In the genomic region with DNA sequence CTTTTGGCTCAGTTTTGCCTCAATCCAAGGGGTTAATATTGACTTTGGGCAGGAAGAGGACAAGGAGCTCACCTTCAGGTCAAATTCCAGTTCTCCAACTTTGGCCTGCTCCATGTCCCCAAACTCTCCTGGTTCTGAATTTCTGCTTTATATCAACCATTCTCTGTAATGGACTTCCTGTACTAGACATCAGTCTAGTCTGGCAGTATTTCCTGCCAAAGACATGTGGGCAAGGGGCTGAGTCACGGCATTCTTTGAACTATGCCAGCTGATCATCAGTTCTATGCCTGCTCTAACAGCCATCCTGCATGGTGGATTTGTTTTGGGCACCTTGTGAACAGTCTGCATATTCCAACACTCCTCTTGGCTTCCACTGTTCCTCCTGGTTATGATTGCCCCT, we compare ENCODE assay signal across 8 cellular contexts.
DNase-seq lines count a peak whose midpoint lies in the region; ATAC-seq and TF ChIP-seq lines count a peak whose summit lies in the region.

No MANE protein-coding gene starts in this region.

- H2AK5ac ChIP-seq in H9 (ENCODE audit: insufficient read length, low read length) = no peak overlapping the region

- intact Hi-C loops in spleen (cut with DNase I; ENCODE audit: low total_unique reads) (no loop called here), CD14-positive monocyte (cut with micrococcal nuclease) (no loop called here)

- H2BK120ac ChIP-seq in H9 (ENCODE audit: low read depth, low read length, poor library complexity, severe bottlenecking) = no peak overlapping the region

- H3K9me3 Mint-ChIP-seq in H9 (peaks cover 0 to 4% of the 10 kb centered on the region in 2 experiments; a peak in 1 of 5 replicates), CD14-positive monocyte (peaks cover 0 to 4% (median 0%) of the 10 kb centered on the region in 7 donors)

- H3K79me1 ChIP-seq in H9 (ENCODE audit: insufficient read depth, low read depth, low read length, poor library complexity, severe bottlenecking) = peaks cover 3% of the 10 kb centered on the region

- H3K23me2 ChIP-seq in H9 (ENCODE audit: insufficient read length, low read depth, low read length, poor library complexity, severe bottlenecking) = no peaks in the 10 kb centered on the region

- no peak overlapping the region for H3K23ac ChIP-seq in H9 (ENCODE audit: insufficient read length, low read depth, low read length)

- peak overlapping the region; percentile 15 for H3K4me3 Mint-ChIP-seq in T-helper 17 cell
- H3K4me3 Mint-ChIP-seq in H9 = no peak overlapping the region
- no peak overlapping the region for H3K4me3 Mint-ChIP-seq in CD14-positive monocyte

- no peak overlapping the region for H3K18ac ChIP-seq in H9 (ENCODE audit: insufficient read length, low read depth, low read length)

- H3K9me3 ChIP-seq in T-helper 17 cell (ENCODE audit: control insufficient read depth, low read length, poor library complexity, severe bottlenecking) (no peaks in the 10 kb centered on the region), spleen (no peaks in the 10 kb centered on the region), H9 (ENCODE audit: control insufficient read depth, low read depth, low read length) (no peaks in the 10 kb centered on the region)

- ATAC-seq in GM18508 (IDR thresholded peaks at IDR 0.05; ENCODE audit: insufficient read depth, unreplicated experiment) = peak; percentile 42
- peak; percentile 77 for ATAC-seq in T-helper 17 cell
- no peak for ATAC-seq in GM21737 (IDR thresholded peaks at IDR 0.05; ENCODE audit: unreplicated experiment)

- peaks cover 2% of the 10 kb centered on the region; the same call in 1 of the 2 replicates for H3K79me2 ChIP-seq in H9 (ENCODE audit: insufficient read depth, low read length)

- no peak overlapping the region for H3K4me3 ChIP-seq in brain microvascular endothelial cell (ENCODE audit: low read depth, low read length)
- no peak overlapping the region for H3K4me3 ChIP-seq in spleen

- 8 to 20% (median 10%) methylated on average over 1 of the region's 1 CpG for WGBS in spleen, 5 donors
- WGBS in H9 (ENCODE audit: extremely low coverage, insufficient read length, low lambda C conversion rate) = no CpG with 5 or more reads among the region's 1 CpG

- H3K27ac ChIP-seq in brain microvascular endothelial cell = no peak overlapping the region
- peak overlapping the region in 3 of 8 donors; percentile 4 to 49 (median 30) for H3K27ac ChIP-seq in spleen
- no peak overlapping the region for H3K27ac ChIP-seq in H9 (ENCODE audit: insufficient read length, low read depth, low read length)

- no peak overlapping the region for H2BK5ac ChIP-seq in H9 (ENCODE audit: insufficient read length, low read length)

- no peaks in the 10 kb centered on the region for H3K27me3 ChIP-seq in brain microvascular endothelial cell (replicated peaks)
- H3K27me3 ChIP-seq in spleen (replicated peaks in 1 of 7) = no peaks in the 10 kb centered on the region
- no peaks in the 10 kb centered on the region for H3K27me3 ChIP-seq in H9 (ENCODE audit: insufficient read depth, low read length)

- H3K4me1 Mint-ChIP-seq in T-helper 17 cell (peaks cover 24% of the 10 kb centered on the region), H9 (0 out of 4 replicates have a peak, but pooled peaks cover 0 to under 1% of the 10 kb centered on the region in 2 experiments), CD14-positive monocyte (peaks cover 8% of the 10 kb centered on the region)

- no peak overlapping the region for H3K4me2 ChIP-seq in H9 (ENCODE audit: insufficient read depth, insufficient read length, low read length)

- H3K36me3 ChIP-seq in brain microvascular endothelial cell (replicated peaks) (no peaks in the 10 kb centered on the region), spleen (no peaks in the 10 kb centered on the region)

- in situ Hi-C loops in brain microvascular endothelial cell (cut with HindIII; ENCODE audit: low pct_ligation_motif_present, low sequenced_read_pairs) = no loop called here

- no peak overlapping the region for H2BK15ac ChIP-seq in H9 (ENCODE audit: low read depth, low read length)

- no peak overlapping the region for H3K4ac ChIP-seq in H9 (ENCODE audit: low read depth, low read length)

- no peak for TF ChIP-seq CTCF in brain microvascular endothelial cell (IDR thresholded peaks at IDR 0.05; ENCODE audit: low read depth, low read length, missing control alignments)
- no peak for TF ChIP-seq CTCF in spleen (IDR thresholded peaks at IDR 0.05 in 8 of 11, conservative IDR thresholded peaks at IDR 0.05 in 3 of 11)
- TF ChIP-seq CTCF in H9 (conservative IDR thresholded peaks at IDR 0.05) = no peak
- TF ChIP-seq CTCF in CD14-positive monocyte (IDR thresholded peaks at IDR 0.05) = no peak

- no peak overlapping the region for H2BK12ac ChIP-seq in H9 (ENCODE audit: insufficient read length, low read depth, low read length)

- no peak overlapping the region for H2BK20ac ChIP-seq in H9 (ENCODE audit: low read depth, low read length, poor library complexity, severe bottlenecking)

- no peaks in the 10 kb centered on the region for H3K27me3 Mint-ChIP-seq in T-helper 17 cell
- no peaks in the 10 kb centered on the region for H3K27me3 Mint-ChIP-seq in H9 (ENCODE audit: low read depth)
- no peaks in the 10 kb centered on the region for H3K27me3 Mint-ChIP-seq in CD14-positive monocyte (ENCODE audit: low read depth in 3 of 3)

- no peak for TF ChIP-seq POLR2A in spleen (IDR thresholded peaks at IDR 0.05)

- H4K91ac ChIP-seq in H9 (ENCODE audit: insufficient read length, low read depth, low read length) = no peak overlapping the region

- H3K4me1 ChIP-seq in spleen = peaks cover 20 to 49% (median 31%) of the 10 kb centered on the region in 6 donors
- H3K4me1 ChIP-seq in H9 (ENCODE audit: insufficient read depth, low read length) = no peaks in the 10 kb centered on the region; the same call in 1 of the 2 replicates

- no peak overlapping the region for H3T11ph ChIP-seq in H9 (ENCODE audit: low read length)

- H2AFZ ChIP-seq in H9 (ENCODE audit: low read length) = no peak overlapping the region

- H3K36me3 Mint-ChIP-seq in T-helper 17 cell (ENCODE audit: low read depth) = no peaks in the 10 kb centered on the region
- peaks cover 0 to 6% (median 0%) of the 10 kb centered on the region in 3 experiments; a peak in 2 of 7 replicates for H3K36me3 Mint-ChIP-seq in H9 (ENCODE audit: insufficient read depth in 1 of 3, low read depth in 3 of 3)
- H3K36me3 Mint-ChIP-seq in CD14-positive monocyte = peaks cover 0 to 6% of the 10 kb centered on the region in 2 donors

- H3K27ac Mint-ChIP-seq in T-helper 17 cell (no peak overlapping the region), H9 (no peak overlapping the region), CD14-positive monocyte (peak overlapping the region in 2 of 7 donors; percentile 5 to 18)

- H3K56ac ChIP-seq in H9 (ENCODE audit: insufficient read length, low read depth, low read length) = no peak overlapping the region

- no peak overlapping the region for H3K9ac ChIP-seq in H9 (ENCODE audit: extremely low read depth, insufficient read length, low read length)

- H4K5ac ChIP-seq in H9 (ENCODE audit: insufficient read length, low read depth, low read length) = no peak overlapping the region

- H4K8ac ChIP-seq in H9 (replicated peaks; ENCODE audit: insufficient read length, low read depth, low read length) = no peak overlapping the region

- no peaks in the 10 kb centered on the region for H4K20me1 ChIP-seq in H9 (ENCODE audit: control insufficient read depth, insufficient read depth, insufficient read length)

- DNase-seq in T-helper 17 cell (peak; percentile 15 to 27 (median 16)), brain microvascular endothelial cell (peak; percentile 39), spleen (peak; percentile 73), NCI-H2029 treated with DMSO at 0.1 percent for 48 hours (lab: John Stamatoyannopoulos, UW) (no peak), H9 (no peak), CD14-positive monocyte (ENCODE audit: low spot score) (no peak)

- H3K14ac ChIP-seq in H9 (ENCODE audit: insufficient read depth, low read length) = no peak overlapping the region

Comparison
In these comparisons a context has a peak if more than half of its experiments do, and no peak if none do; other contexts are left out.
1. DNase-seq: peak in T-helper 17 cell (3 of 3), brain microvascular endothelial cell (single experiment) and spleen (single experiment); none in NCI-H2029 treated with DMSO at 0.1 percent for 48 hours (single experiment), H9 (single experiment) and CD14-positive monocyte (single experiment).